In genomic region chr7:55521543-55522267, GRCh38 we compare ENCODE assay signal across 1 cellular context.
TF ChIP-seq lines count a peak whose summit lies in the region.

No MANE protein-coding gene starts in this region.

TF ChIP-seq in H1, 55 proteins besides CTCF, POLR2A, EP300 and RAD21:
- TF ChIP-seq TEAD4 (IDR thresholded peaks at IDR 0.05; ENCODE audit: low read depth, low read length): no peak
- no peak for TF ChIP-seq RBBP5 (IDR thresholded peaks at IDR 0.05; ENCODE audit: borderline replicate concordance, low read depth, low read length)
- no peak for TF ChIP-seq SP1 (IDR thresholded peaks at IDR 0.05; ENCODE audit: low read depth, low read length)
- TF ChIP-seq TAF1 (IDR thresholded peaks at IDR 0.05; ENCODE audit: low read depth, low read length): no peak
- no peak for TF ChIP-seq JUN (IDR thresholded peaks at IDR 0.05; ENCODE audit: low read depth, low read length)
- TF ChIP-seq E2F6 (IDR thresholded peaks at IDR 0.05): no peak
- no peak for TF ChIP-seq CEBPB (IDR thresholded peaks at IDR 0.05; ENCODE audit: low read depth, low read length)
- no peak for TF ChIP-seq KDM5A (IDR thresholded peaks at IDR 0.05; ENCODE audit: low read length)
- TF ChIP-seq SAP30 (IDR thresholded peaks at IDR 0.05; ENCODE audit: insufficient read depth, insufficient replicate concordance, low read length): no peak
- TF ChIP-seq CHD2 (IDR thresholded peaks at IDR 0.05; ENCODE audit: low read length): no peak
- TF ChIP-seq KDM1A (IDR thresholded peaks at IDR 0.05; ENCODE audit: borderline replicate concordance, low read length): no peak
- no peak for TF ChIP-seq CHD7 (IDR thresholded peaks at IDR 0.05; ENCODE audit: insufficient replicate concordance, low read length)
